ENCODE assay signal across 8 cellular contexts in genomic region chr13:66618702-66619101, GRCh38.
DNase-seq lines count a peak whose midpoint lies in the region; ATAC-seq and TF ChIP-seq lines count a peak whose summit lies in the region.

No MANE protein-coding gene starts in this region.

- H3K36me3 ChIP-seq in right lobe of liver (no peaks in the 10 kb centered on the region), prostate gland (no peaks in the 10 kb centered on the region)

- no peak overlapping the region for H3K27ac Mint-ChIP-seq in WTC11

- H3K27ac ChIP-seq in right lobe of liver (no peak overlapping the region), prostate gland (no peak overlapping the region)

- 24% methylated on average over 1 of the region's 1 CpG for WGBS in right lobe of liver (ENCODE audit: insufficient coverage, low coverage, low lambda C conversion rate, missing lambda C conversion rate)
- 37% methylated on average over 1 of the region's 1 CpG for WGBS in prostate gland

- no peak overlapping the region for H3K4me3 ChIP-seq in right lobe of liver
- no peak overlapping the region for H3K4me3 ChIP-seq in prostate gland

- H3K9me3 Mint-ChIP-seq in WTC11: peaks cover 30% of the 10 kb centered on the region

- no peaks in the 10 kb centered on the region; the same call in 1 of the 2 replicates for H3K27me3 Mint-ChIP-seq in WTC11 (ENCODE audit: low read depth)

- CTCF ChIA-PET in WTC11 (lab: Charles Lee): interaction anchor here (0.6 to 1.7 kb wide), 6 partner anchors 10 to 605 kb away, joined by 3 to 7 read pairs (median 6); no protein-coding TSS in a partner anchor

- DNase-seq in ELR (ENCODE audit: low read depth) (peak; percentile 73), WTC11 (ENCODE audit: low spot score) (no peak), right lobe of liver (no peak), hypothalamus (lab: John Stamatoyannopoulos, UW) (no peak), activated gamma-delta T cell treated with Interleukin-2 at 50 U/mL for 16 hours (no peak), prostate gland (ENCODE audit: low spot score) (no peak)
- no peak for DNase-seq in activated CD4-positive, alpha-beta T cell treated with anti-CD3 and anti-CD28 coated beads for 4 hours

- TF ChIP-seq POLR2A in right lobe of liver (IDR thresholded peaks at IDR 0.05) (no peak), prostate gland (IDR thresholded peaks at IDR 0.05) (no peak)

- H3K9me3 ChIP-seq in right lobe of liver: no peaks in the 10 kb centered on the region
- no peaks in the 10 kb centered on the region for H3K9me3 ChIP-seq in prostate gland

- TF ChIP-seq CTCF in WTC11 (IDR thresholded peaks at IDR 0.05) (peak; percentile 28; the same call in 1 of the 2 replicates), right lobe of liver (IDR thresholded peaks at IDR 0.05) (peak; percentile 24 to 39 (median 31)), prostate gland (IDR thresholded peaks at IDR 0.05) (peak in 1 of 4 experiments; percentile 12)

- H3K36me3 Mint-ChIP-seq in WTC11: peaks cover 12% of the 10 kb centered on the region

- no peak overlapping the region for H3K4me3 Mint-ChIP-seq in WTC11

- ATAC-seq in HG03432 (IDR thresholded peaks at IDR 0.05; ENCODE audit: unreplicated experiment) (peak; percentile 64), WTC11 (peak; percentile 52), right lobe of liver (peak in 2 of 4 donors; percentile 40 to 61)

- H3K4me1 Mint-ChIP-seq in WTC11: 0 out of 2 replicates have a peak, but pooled peaks cover 2% of the 10 kb centered on the region

- H3K4me1 ChIP-seq in right lobe of liver (no peaks in the 10 kb centered on the region), prostate gland (replicated peaks) (no peaks in the 10 kb centered on the region)

- H3K27me3 ChIP-seq in right lobe of liver: no peaks in the 10 kb centered on the region
- H3K27me3 ChIP-seq in prostate gland (replicated peaks; ENCODE audit: insufficient read depth): no peaks in the 10 kb centered on the region

- POLR2A ChIA-PET in WTC11 (lab: Charles Lee): no interaction called here

- intact Hi-C loops in right lobe of liver (cut with DNase I) (no loop called here), prostate gland (cut with DNase I) (no loop called here)

TF ChIP-seq in WTC11, 78 proteins besides CTCF, POLR2A, EP300 and RAD21:
- peak; percentile 53; the same call in 1 of the 2 replicates for TF ChIP-seq USF2 (CRISPR knock-in tag; IDR thresholded peaks at IDR 0.05)
- TF ChIP-seq NR2C2 (CRISPR knock-in tag; IDR thresholded peaks at IDR 0.05): no peak
- TF ChIP-seq, protein P1, sequence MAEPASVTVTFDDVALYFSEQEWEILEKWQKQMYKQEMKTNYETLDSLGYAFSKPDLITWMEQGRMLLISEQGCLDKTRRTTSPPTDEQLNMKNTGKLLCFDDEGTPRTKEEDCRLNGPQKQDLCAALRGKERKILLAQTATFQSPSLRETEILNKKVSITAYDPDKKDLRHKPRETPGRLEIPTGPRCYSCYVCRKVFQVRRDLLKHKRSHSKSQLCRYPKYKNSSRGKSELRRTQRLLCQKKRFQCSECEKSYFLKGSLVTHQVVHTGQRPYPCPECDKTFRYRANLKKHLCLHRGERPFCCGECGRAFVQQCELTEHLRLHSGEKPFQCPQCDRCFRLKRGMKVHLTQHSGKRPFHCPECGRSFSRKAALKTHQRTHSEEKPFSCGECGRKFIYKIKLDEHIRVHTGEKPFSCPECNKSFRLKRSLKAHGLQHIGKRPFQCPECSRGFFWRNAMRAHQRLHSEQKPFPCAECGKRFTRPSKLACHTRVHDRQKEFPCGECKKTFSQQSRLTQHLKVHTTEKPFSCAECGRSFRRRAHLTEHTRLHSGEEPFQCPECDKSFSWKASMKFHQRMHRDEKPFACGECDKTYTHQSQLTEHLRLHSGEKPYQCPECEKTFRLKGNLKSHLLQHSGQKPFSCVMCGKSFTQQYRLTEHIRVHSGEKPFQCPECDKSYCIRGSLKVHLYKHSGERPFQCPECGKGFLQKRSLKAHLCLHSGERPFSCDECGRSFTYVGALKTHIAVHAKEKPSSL (CRISPR knock-in tag; conservative IDR thresholded peaks at IDR 0.05): no peak
- no peak for TF ChIP-seq IRF1 (CRISPR knock-in tag; IDR thresholded peaks at IDR 0.05)
- TF ChIP-seq ZNF138 (CRISPR knock-in tag; conservative IDR thresholded peaks at IDR 0.05): no peak
- TF ChIP-seq USF1 (CRISPR knock-in tag; IDR thresholded peaks at IDR 0.05): 0 out of 2 replicates have a peak, but pooled peaks have one; percentile 33
- TF ChIP-seq ETV6 (CRISPR knock-in tag; IDR thresholded peaks at IDR 0.05): no peak
